ENCODE assay signal across 3 cellular contexts in genomic region chr1:221756830-221757551, GRCh38.
TF ChIP-seq lines count a peak whose summit lies in the region.

No MANE protein-coding gene starts in this region.

TF ChIP-seq in SK-N-SH treated with all-trans-retinoic acid at 6 μM for 48 hours, 23 proteins besides CTCF, POLR2A, EP300 and RAD21 (continued from another document):
- TF ChIP-seq POU6F1 (CRISPR knock-in tag; IDR thresholded peaks at IDR 0.05; ENCODE audit: borderline replicate concordance, low read depth): no peak
- TF ChIP-seq OSR1 (CRISPR knock-in tag; IDR thresholded peaks at IDR 0.05): no peak
- TF ChIP-seq RARB (CRISPR knock-in tag; IDR thresholded peaks at IDR 0.05): no peak
- TF ChIP-seq PATZ1 (CRISPR knock-in tag; IDR thresholded peaks at IDR 0.05; ENCODE audit: borderline replicate concordance): no peak
- TF ChIP-seq ZFP3 (CRISPR knock-in tag; IDR thresholded peaks at IDR 0.05): no peak

TF ChIP-seq in SK-N-SH, 30 proteins besides CTCF, POLR2A, EP300 and RAD21 (continued from another document):
- TF ChIP-seq IRF3 (IDR thresholded peaks at IDR 0.05; ENCODE audit: low read depth, low read length) (no peak), RFX5 (IDR thresholded peaks at IDR 0.05; ENCODE audit: low read length) (no peak), JUND (IDR thresholded peaks at IDR 0.05) (no peak), MEF2A (IDR thresholded peaks at IDR 0.05; ENCODE audit: borderline replicate concordance, low read depth) (no peak), NFIC (IDR thresholded peaks at IDR 0.05; ENCODE audit: borderline replicate concordance) (no peak), USF1 (IDR thresholded peaks at IDR 0.05; ENCODE audit: borderline replicate concordance, low read depth) (no peak), SIN3A (IDR thresholded peaks at IDR 0.05; ENCODE audit: borderline replicate concordance, low read depth, low read length) (no peak), TEAD4 (IDR thresholded peaks at IDR 0.05; ENCODE audit: borderline replicate concordance, insufficient read depth) (no peak), MXI1 (IDR thresholded peaks at IDR 0.05; ENCODE audit: low read depth, low read length) (no peak), USF2 (IDR thresholded peaks at IDR 0.05; ENCODE audit: borderline replicate concordance, low read depth, low read length) (no peak), FOSL2 (IDR thresholded peaks at IDR 0.05; ENCODE audit: borderline replicate concordance, low read depth) (no peak), MAX (IDR thresholded peaks at IDR 0.05; ENCODE audit: low read depth) (no peak)

TF ChIP-seq in GM12891, 5 proteins besides CTCF, POLR2A, EP300 and RAD21 (continued from another document):
- TF ChIP-seq SPI1 (IDR thresholded peaks at IDR 0.05; ENCODE audit: low read depth, low read length): no peak
- no peak for TF ChIP-seq PAX5 (IDR thresholded peaks at IDR 0.05; ENCODE audit: insufficient read depth, low read length, severe bottlenecking)
